Comparison of ENCODE assay signal across 13 cellular contexts in the genomic region with DNA sequence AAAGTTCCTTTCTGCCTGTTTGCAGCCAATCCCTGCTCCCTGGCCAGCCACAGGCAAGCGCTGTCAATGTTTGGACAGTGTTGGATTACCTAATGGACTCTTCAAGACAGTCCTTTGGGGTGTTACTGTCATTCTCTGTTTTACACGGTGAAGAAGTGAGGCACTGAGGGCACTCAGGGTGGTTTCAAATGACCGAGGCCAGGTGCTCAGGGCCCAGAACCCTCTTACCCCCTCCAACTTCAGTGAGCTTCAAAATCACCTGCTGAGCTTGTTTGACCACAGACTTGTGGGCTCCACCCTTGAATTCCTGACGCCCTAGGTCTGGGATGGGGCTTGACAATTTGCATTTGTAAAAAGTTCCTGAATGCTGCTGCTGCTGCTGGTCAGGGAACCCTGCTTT.
DNase-seq lines count a peak whose midpoint lies in the region; ATAC-seq, FAIRE-seq and TF ChIP-seq lines count a peak whose summit lies in the region.
"Had no signal": no experiment of that assay in that cellular context is flagged by ENCODE, and none has a peak within 500 bp of the region (broad histone marks: within the 10 kb centered on the region; RNA-seq: fewer than 3 reads in every experiment).

No MANE protein-coding gene starts in this region.

- in situ Hi-C loops in gastrocnemius medialis (cut with MboI; ENCODE audit: low sequenced_read_pairs in 4 of 4) = no loop called here

- peak; percentile 89 for ATAC-seq in HCT116
- peak in 3 of 4 donors; percentile 10 to 46 (median 36) for ATAC-seq in pancreas
- no peak for ATAC-seq in GM19324 (IDR thresholded peaks at IDR 0.05; ENCODE audit: low FRiP score, unreplicated experiment)
- ATAC-seq in gastrocnemius medialis = no peak

- H3K9ac ChIP-seq in HCT116 (ENCODE audit: low read length) = no peak overlapping the region

- TF ChIP-seq RAD21 in HCT116 (IDR thresholded peaks at IDR 0.05; ENCODE audit: low read depth) = no peak

- H2AFZ ChIP-seq in HCT116 (ENCODE audit: low read depth, low read length, poor library complexity, severe bottlenecking) = no peak overlapping the region

- 63 to 66% methylated on average over 4 of the region's 4 CpGs for WGBS in pancreas, 2 donors

- FAIRE-seq in pancreas (lab: Jason Lieb, UNC) = no peak

- H3K4me2 ChIP-seq in HCT116 (ENCODE audit: low read length) = peak overlapping the region; percentile 56

- H3K4me1 ChIP-seq in HCT116 (ENCODE audit: control insufficient read depth in 1 of 2, insufficient read depth in 2 of 2, low read length in 2 of 2) (peaks cover 20 to 27% of the 10 kb centered on the region in 2 experiments), pancreas (no peaks in the 10 kb centered on the region), gastrocnemius medialis (no peaks in the 10 kb centered on the region)

- H3K79me2 ChIP-seq in HCT116 (ENCODE audit: insufficient read depth, low read length) = no peaks in the 10 kb centered on the region

- H3K9me2 ChIP-seq in HCT116 (ENCODE audit: insufficient read depth) = no peaks in the 10 kb centered on the region

- RAD21 ChIA-PET in HCT116 (lab: Charles Lee; ENCODE audit: low non-redundant PET in 1 of 2, low total read pairs in 2 of 2, uncharacterized antibody in 2 of 2, unreplicated experiment in 2 of 2) = no interaction called here

- no peaks in the 10 kb centered on the region for H4K20me1 ChIP-seq in HCT116 (ENCODE audit: insufficient read depth)

- H3K9me3 ChIP-seq in HCT116 (ENCODE audit: control insufficient read depth in 1 of 2, insufficient read depth in 1 of 2, low read depth in 1 of 2, low read length in 2 of 2) (no peaks in the 10 kb centered on the region), pancreas (no peaks in the 10 kb centered on the region), gastrocnemius medialis (no peaks in the 10 kb centered on the region)

- CTCF ChIA-PET in HCT116 (lab: Charles Lee) = interaction anchor here (1.4 kb wide), 1 partner anchor 12 kb away, joined by 3 read pairs; no protein-coding TSS in a partner anchor

- TF ChIP-seq CTCF in HCT116 (IDR thresholded peaks at IDR 0.05 in 2 of 3, conservative IDR thresholded peaks at IDR 0.05 in 1 of 3; ENCODE audit: borderline replicate concordance in 1 of 3, insufficient read depth in 1 of 3, low read depth in 2 of 3, low read length in 2 of 3) (no peak), choroid plexus epithelial cell (conservative IDR thresholded peaks at IDR 0.05; ENCODE audit: low read depth, low read length) (no peak), pancreas (IDR thresholded peaks at IDR 0.05) (no peak), gastrocnemius medialis (IDR thresholded peaks at IDR 0.05 in 4 of 5, conservative IDR thresholded peaks at IDR 0.05 in 1 of 5) (no peak)

- DNase-seq in HCT116 (ENCODE audit: low read depth, low spot score) (peak; percentile 16), NCI-H2107 treated with DMSO at 0.1 percent for 48 hours (lab: John Stamatoyannopoulos, UW; ENCODE audit: unreplicated experiment) (peak; percentile 93), choroid plexus epithelial cell (ENCODE audit: low read depth) (peak; percentile 55), pancreas (no peak), OCI-M1 (lab: John Stamatoyannopoulos, UW) (no peak), gastrocnemius medialis (no peak)
- DNase-seq in activated CD4-positive, alpha-beta T cell treated with anti-CD3 and anti-CD28 coated beads, Interleukin-2, amount 50 U/mL, for 4 hours = no peak
- DNase-seq: activated CD4-positive, CD25-positive, alpha-beta regulatory T cell treated with anti-CD3 and anti-CD28 coated beads, Interleukin-2, amount 50 U/mL, for 72 hours; CD4-positive, alpha-beta memory T cell; Kasumi-1; RPMI8226; stimulated activated CD4-positive, alpha-beta T cell treated with anti-CD3 and anti-CD28 coated beads, Interleukin-2, amount 100 ng/mL, for 24 hours had no signal

- BruUV-seq in HCT116 (replicated peaks; lab: Mats Ljungman, UMichigan) = no TSS peak

- H3K4me3 ChIP-seq in HCT116 (replicated peaks in 1 of 2; ENCODE audit: low read depth in 1 of 2, low read length in 2 of 2) (no peak overlapping the region), choroid plexus epithelial cell (ENCODE audit: low read depth, low read length) (no peak overlapping the region), pancreas (no peak overlapping the region), gastrocnemius medialis (no peak overlapping the region)

- POLR2A ChIA-PET in HCT116 (lab: Charles Lee) = no interaction called here

- no peak overlapping the region for H3K27ac ChIP-seq in HCT116 (ENCODE audit: low read depth, low read length)
- no peak overlapping the region for H3K27ac ChIP-seq in pancreas
- peak overlapping the region in 2 of 4 donors; percentile 25 to 31 for H3K27ac ChIP-seq in gastrocnemius medialis

- H3K27me3 ChIP-seq in HCT116 (ENCODE audit: insufficient read depth, low read length) = no peaks in the 10 kb centered on the region
- no peaks in the 10 kb centered on the region for H3K27me3 ChIP-seq in pancreas
- no peaks in the 10 kb centered on the region for H3K27me3 ChIP-seq in gastrocnemius medialis

- intact Hi-C loops in HCT116 (cut with micrococcal nuclease) (no loop called here), pancreas (cut with DNase I) (no loop called here), gastrocnemius medialis (cut with DNase I; ENCODE audit: low total_unique reads) (loop anchor here (5.0 kb wide), 1 partner anchor 98 kb away; no protein-coding TSS in a partner anchor)

- H3K36me3 ChIP-seq in HCT116 (ENCODE audit: control insufficient read depth in 1 of 2, insufficient read depth in 2 of 2, low read length in 2 of 2) = no peaks in the 10 kb centered on the region
- no peaks in the 10 kb centered on the region for H3K36me3 ChIP-seq in pancreas
- no peaks in the 10 kb centered on the region for H3K36me3 ChIP-seq in gastrocnemius medialis

- TF ChIP-seq POLR2A in HCT116 (IDR thresholded peaks at IDR 0.05; ENCODE audit: borderline replicate concordance, extremely low read depth, insufficient read depth, insufficient read length) (no peak), gastrocnemius medialis (IDR thresholded peaks at IDR 0.05) (no peak)

TF ChIP-seq in HCT116, 20 proteins besides CTCF, POLR2A, EP300 and RAD21:
- TF ChIP-seq, protein P1, sequence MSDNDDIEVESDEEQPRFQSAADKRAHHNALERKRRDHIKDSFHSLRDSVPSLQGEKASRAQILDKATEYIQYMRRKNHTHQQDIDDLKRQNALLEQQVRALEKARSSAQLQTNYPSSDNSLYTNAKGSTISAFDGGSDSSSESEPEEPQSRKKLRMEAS (IDR thresholded peaks at IDR 0.05) = peak; percentile 53; the same call in 1 of the 2 replicates
- peak; percentile 43; the same call in 1 of the 2 replicates for TF ChIP-seq SP1 (IDR thresholded peaks at IDR 0.05; ENCODE audit: low read depth)
- TF ChIP-seq, protein P2, sequence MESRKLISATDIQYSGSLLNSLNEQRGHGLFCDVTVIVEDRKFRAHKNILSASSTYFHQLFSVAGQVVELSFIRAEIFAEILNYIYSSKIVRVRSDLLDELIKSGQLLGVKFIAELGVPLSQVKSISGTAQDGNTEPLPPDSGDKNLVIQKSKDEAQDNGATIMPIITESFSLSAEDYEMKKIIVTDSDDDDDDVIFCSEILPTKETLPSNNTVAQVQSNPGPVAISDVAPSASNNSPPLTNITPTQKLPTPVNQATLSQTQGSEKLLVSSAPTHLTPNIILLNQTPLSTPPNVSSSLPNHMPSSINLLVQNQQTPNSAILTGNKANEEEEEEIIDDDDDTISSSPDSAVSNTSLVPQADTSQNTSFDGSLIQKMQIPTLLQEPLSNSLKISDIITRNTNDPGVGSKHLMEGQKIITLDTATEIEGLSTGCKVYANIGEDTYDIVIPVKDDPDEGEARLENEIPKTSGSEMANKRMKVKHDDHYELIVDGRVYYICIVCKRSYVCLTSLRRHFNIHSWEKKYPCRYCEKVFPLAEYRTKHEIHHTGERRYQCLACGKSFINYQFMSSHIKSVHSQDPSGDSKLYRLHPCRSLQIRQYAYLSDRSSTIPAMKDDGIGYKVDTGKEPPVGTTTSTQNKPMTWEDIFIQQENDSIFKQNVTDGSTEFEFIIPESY (IDR thresholded peaks at IDR 0.05; ENCODE audit: extremely low read depth, insufficient replicate concordance, low read length) = no peak

Comparison
In these comparisons a context has a peak if more than half of its experiments do, and no peak if none do; other contexts are left out.
1. ATAC-seq: peak in HCT116 (single experiment) and pancreas (3 of 4); none in GM19324 (single experiment) and gastrocnemius medialis (0 of 2).
2. DNase-seq: peak in HCT116 (single experiment), NCI-H2107 treated with DMSO at 0.1 percent for 48 hours (single experiment) and choroid plexus epithelial cell (single experiment); none in pancreas (0 of 6), OCI-M1 (single experiment), activated CD4-positive, alpha-beta T cell treated with anti-CD3 and anti-CD28 coated beads, Interleukin-2, amount 50 U/mL, for 4 hours (0 of 2) and gastrocnemius medialis (0 of 2).